ENCODE assay signal across 39 cellular contexts in the genomic region with DNA sequence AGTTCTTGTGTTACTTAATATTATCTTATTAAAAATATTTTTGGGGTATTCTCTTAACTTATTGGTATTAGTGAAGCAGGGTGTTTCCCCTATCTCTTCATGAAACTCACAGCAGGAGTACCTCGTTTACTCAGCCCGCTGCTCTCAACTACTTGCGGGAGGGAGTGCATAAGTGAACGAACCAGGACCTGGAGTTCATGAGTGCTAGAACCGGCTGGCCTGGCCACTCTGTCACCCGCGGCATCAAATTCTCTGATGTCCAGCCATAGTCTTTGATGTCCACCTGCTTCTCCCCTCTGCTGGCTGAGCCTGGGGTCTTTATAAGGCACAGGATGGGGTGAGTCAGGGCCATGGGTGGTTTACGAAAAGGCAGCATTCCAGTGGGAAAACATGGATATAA.
"Had no signal": no experiment of that assay in that cellular context is flagged by ENCODE, and none has a peak within 500 bp of the region (broad histone marks: within the 10 kb centered on the region; RNA-seq: fewer than 3 reads in every experiment).

No MANE protein-coding gene starts in this region.

- H3K27ac ChIP-seq: ascending aorta, cardiac muscle cell, VCaP had no signal

- H3K27me3 Mint-ChIP-seq: activated CD4-positive, alpha-beta memory T cell treated with anti-CD3 and anti-CD28 coated beads, Interleukin-2, amount 10 ng/mL, durations not matched to agents 7 days and 5 days; activated CD4-positive, alpha-beta T cell treated with anti-CD3 and anti-CD28 coated beads for 36 hours; activated CD4-positive, alpha-beta T cell treated with anti-CD3 and anti-CD28 coated beads, Interleukin-2, amount 10 ng/mL, durations not matched to agents 7 days and 5 days; activated CD8-positive, alpha-beta memory T cell treated with anti-CD3 and anti-CD28 coated beads, Interleukin-2, amount 10 ng/mL, durations not matched to agents 7 days and 5 days; activated naive CD4-positive, alpha-beta T cell treated with anti-CD3 and anti-CD28 coated beads, Interleukin-2, amount 10 ng/mL, durations not matched to agents 7 days and 5 days; activated naive CD4-positive, alpha-beta T cell treated with anti-CD3 and anti-CD28 coated beads, Interleukin-2, amount 50 U/mL, for 24 hours; activated naive CD8-positive, alpha-beta T cell; activated naive CD8-positive, alpha-beta T cell treated with anti-CD3 and anti-CD28 coated beads, Interleukin-2, amount 10 ng/mL, durations not matched to agents 7 days and 5 days; activated naive CD8-positive, alpha-beta T cell treated with anti-CD3 and anti-CD28 coated beads, Interleukin-2, amount 50 U/mL, for 24 hours; activated T-cell treated with anti-CD3 and anti-CD28 coated beads, Interleukin-2, amount 50 U/mL, for 24 hours; central memory CD8-positive, alpha-beta T cell had no signal

- H3K4me1 Mint-ChIP-seq: activated CD4-positive, alpha-beta memory T cell treated with anti-CD3 and anti-CD28 coated beads, Interleukin-2, amount 10 ng/mL, durations not matched to agents 7 days and 5 days; activated CD4-positive, alpha-beta T cell treated with anti-CD3 and anti-CD28 coated beads for 36 hours; activated CD4-positive, alpha-beta T cell treated with anti-CD3 and anti-CD28 coated beads, Interleukin-2, amount 10 ng/mL, durations not matched to agents 7 days and 5 days; activated CD8-positive, alpha-beta memory T cell treated with anti-CD3 and anti-CD28 coated beads, Interleukin-2, amount 10 ng/mL, durations not matched to agents 7 days and 5 days; activated naive CD4-positive, alpha-beta T cell treated with anti-CD3 and anti-CD28 coated beads, Interleukin-2, amount 10 ng/mL, durations not matched to agents 7 days and 5 days; activated naive CD4-positive, alpha-beta T cell treated with anti-CD3 and anti-CD28 coated beads, Interleukin-2, amount 50 U/mL, for 24 hours; activated naive CD8-positive, alpha-beta T cell treated with anti-CD3 and anti-CD28 coated beads, Interleukin-2, amount 10 ng/mL, durations not matched to agents 7 days and 5 days; activated naive CD8-positive, alpha-beta T cell treated with anti-CD3 and anti-CD28 coated beads, Interleukin-2, amount 50 U/mL, for 24 hours; central memory CD8-positive, alpha-beta T cell had no signal

- DNase-seq: activated CD4-positive, alpha-beta memory T cell treated with anti-CD3 and anti-CD28 coated beads, Interleukin-2, amount 10 ng/mL, durations not matched to agents 7 days and 5 days; activated CD4-positive, alpha-beta T cell treated with anti-CD3 and anti-CD28 coated beads for 1 hour; activated CD4-positive, alpha-beta T cell treated with anti-CD3 and anti-CD28 coated beads for 36 hours; activated CD4-positive, alpha-beta T cell treated with anti-CD3 and anti-CD28 coated beads for 48 hours; activated CD4-positive, alpha-beta T cell treated with anti-CD3 and anti-CD28 coated beads, Interleukin-2, amount 10 ng/mL, durations not matched to agents 7 days and 5 days; activated CD4-positive, alpha-beta T cell treated with anti-CD3 and anti-CD28 coated beads, Interleukin-2, amount 50 U/mL, for 48 hours; activated CD4-positive, CD25-positive, alpha-beta regulatory T cell; activated CD8-positive, alpha-beta memory T cell treated with anti-CD3 and anti-CD28 coated beads for 24 hours; activated CD8-positive, alpha-beta memory T cell treated with anti-CD3 and anti-CD28 coated beads, Interleukin-2, amount 10 ng/mL, durations not matched to agents 7 days and 5 days; activated CD8-positive, alpha-beta memory T cell treated with anti-CD3 and anti-CD28 coated beads, Interleukin-2, amount 50 U/mL, for 48 hours; activated CD8-positive, alpha-beta T cell treated with anti-CD3 and anti-CD28 coated beads, Interleukin-2, amount 10 ng/mL, durations not matched to agents 7 days and 5 days; activated effector memory CD4-positive, alpha-beta T cell treated with Interleukin-2 at 50 U/mL for 16 hours; activated gamma-delta T cell; activated naive CD4-positive, alpha-beta T cell treated with anti-CD3 and anti-CD28 coated beads, Interleukin-2, amount 10 ng/mL, durations not matched to agents 7 days and 5 days; activated naive CD4-positive, alpha-beta T cell treated with Interleukin-2 at 50 U/mL for 16 hours; activated naive CD8-positive, alpha-beta T cell treated with anti-CD3 and anti-CD28 coated beads, Interleukin-2, amount 10 ng/mL, durations not matched to agents 7 days and 5 days; activated naive CD8-positive, alpha-beta T cell treated with anti-CD3 and anti-CD28 coated beads, Interleukin-2, amount 50 U/mL, for 24 hours; activated T-cell treated with anti-CD3 and anti-CD28 coated beads, Interleukin-2, amount 50 U/mL, for 24 hours; activated T-cell treated with anti-CD3 and anti-CD28 coated beads, Interleukin-2, amount 50 U/mL, for 48 hours; amygdala; anterior cingulate cortex; caudate nucleus; cerebellar nuclear complex; T-helper 1 cell; T-helper 2 cell; T-helper 9 cell had no signal

- H3K27ac Mint-ChIP-seq: activated CD4-positive, alpha-beta memory T cell treated with anti-CD3 and anti-CD28 coated beads, Interleukin-2, amount 10 ng/mL, durations not matched to agents 7 days and 5 days; activated CD4-positive, alpha-beta T cell treated with anti-CD3 and anti-CD28 coated beads for 36 hours; activated CD4-positive, alpha-beta T cell treated with anti-CD3 and anti-CD28 coated beads, Interleukin-2, amount 10 ng/mL, durations not matched to agents 7 days and 5 days; activated CD8-positive, alpha-beta memory T cell treated with anti-CD3 and anti-CD28 coated beads, Interleukin-2, amount 10 ng/mL, durations not matched to agents 7 days and 5 days; activated CD8-positive, alpha-beta T cell treated with anti-CD3 and anti-CD28 coated beads, Interleukin-2, amount 10 ng/mL, durations not matched to agents 7 days and 5 days; activated naive CD4-positive, alpha-beta T cell treated with anti-CD3 and anti-CD28 coated beads, Interleukin-2, amount 10 ng/mL, durations not matched to agents 7 days and 5 days; activated naive CD4-positive, alpha-beta T cell treated with anti-CD3 and anti-CD28 coated beads, Interleukin-2, amount 50 U/mL, for 24 hours; activated naive CD8-positive, alpha-beta T cell; activated naive CD8-positive, alpha-beta T cell treated with anti-CD3 and anti-CD28 coated beads, Interleukin-2, amount 10 ng/mL, durations not matched to agents 7 days and 5 days; activated naive CD8-positive, alpha-beta T cell treated with anti-CD3 and anti-CD28 coated beads, Interleukin-2, amount 50 U/mL, for 24 hours; activated T-cell treated with anti-CD3 and anti-CD28 coated beads, Interleukin-2, amount 50 U/mL, for 24 hours; activated T-helper 2 cell treated with anti-CD3 and anti-CD28 coated beads, Interferon-gamma antibody, Interleukin-2, Interleukin-4, amounts not matched to agents 10 μg/mL and 5 μg/mL and 100 μg/mL, durations not matched to agents 14 hours and 24 hours and 36 hours; brain; T-helper 1 cell treated with Interleukin-12 subunit alpha and Interleukin-12 subunit beta and Interleukin-4 antibody, amounts not matched to agents 30 μg/mL and 1 μg/mL, for 36 hours; T-helper 2 cell treated with Interferon-gamma antibody and Interleukin-4, amounts not matched to agents 5 μg/mL and 100 μg/mL, for 36 hours had no signal

- H3K9me3 ChIP-seq: ascending aorta had no signal

- H3K36me3 Mint-ChIP-seq: activated CD8-positive, alpha-beta memory T cell treated with anti-CD3 and anti-CD28 coated beads, Interleukin-2, amount 10 ng/mL, durations not matched to agents 7 days and 5 days; activated naive CD4-positive, alpha-beta T cell treated with anti-CD3 and anti-CD28 coated beads, Interleukin-2, amount 10 ng/mL, durations not matched to agents 7 days and 5 days; activated naive CD4-positive, alpha-beta T cell treated with anti-CD3 and anti-CD28 coated beads, Interleukin-2, amount 50 U/mL, for 24 hours; activated naive CD8-positive, alpha-beta T cell; activated naive CD8-positive, alpha-beta T cell treated with anti-CD3 and anti-CD28 coated beads, Interleukin-2, amount 10 ng/mL, durations not matched to agents 7 days and 5 days; brain had no signal

- ATAC-seq: activated CD4-positive, alpha-beta T cell treated with anti-CD3 and anti-CD28 coated beads for 36 hours; activated CD4-positive, CD25-positive, alpha-beta regulatory T cell treated with anti-CD3 and anti-CD28 coated beads, Interleukin-2, amount 50 U/mL, for 24 hours; activated CD8-positive, alpha-beta memory T cell treated with anti-CD3 and anti-CD28 coated beads, Interleukin-2, amount 10 ng/mL, durations not matched to agents 7 days and 5 days; activated CD8-positive, alpha-beta T cell treated with anti-CD3 and anti-CD28 coated beads, Interleukin-2, amount 10 ng/mL, durations not matched to agents 7 days and 5 days; activated naive CD8-positive, alpha-beta T cell treated with anti-CD3 and anti-CD28 coated beads, Interleukin-2, amount 50 U/mL, for 24 hours had no signal

- H3K9me3 Mint-ChIP-seq: activated naive CD8-positive, alpha-beta T cell treated with anti-CD3 and anti-CD28 coated beads, Interleukin-2, amount 10 ng/mL, durations not matched to agents 7 days and 5 days had no signal

- H3K4me1 ChIP-seq: ascending aorta had no signal

- FAIRE-seq: bronchial epithelial cell, TTC549 had no signal

- H3K4me3 ChIP-seq: ascending aorta, cardiac muscle cell had no signal

- H3K27me3 ChIP-seq: ascending aorta, cardiac muscle cell had no signal

- H3K36me3 ChIP-seq: ascending aorta, cardiac muscle cell had no signal

- H3K4me3 Mint-ChIP-seq: activated CD4-positive, alpha-beta memory T cell treated with anti-CD3 and anti-CD28 coated beads, Interleukin-2, amount 10 ng/mL, durations not matched to agents 7 days and 5 days; activated CD4-positive, alpha-beta T cell treated with anti-CD3 and anti-CD28 coated beads for 36 hours; activated CD4-positive, alpha-beta T cell treated with anti-CD3 and anti-CD28 coated beads, Interleukin-2, amount 10 ng/mL, durations not matched to agents 7 days and 5 days; activated CD8-positive, alpha-beta memory T cell treated with anti-CD3 and anti-CD28 coated beads, Interleukin-2, amount 10 ng/mL, durations not matched to agents 7 days and 5 days; activated CD8-positive, alpha-beta T cell treated with anti-CD3 and anti-CD28 coated beads, Interleukin-2, amount 10 ng/mL, durations not matched to agents 7 days and 5 days; activated naive CD4-positive, alpha-beta T cell treated with anti-CD3 and anti-CD28 coated beads, Interleukin-2, amount 10 ng/mL, durations not matched to agents 7 days and 5 days; activated naive CD4-positive, alpha-beta T cell treated with anti-CD3 and anti-CD28 coated beads, Interleukin-2, amount 50 U/mL, for 24 hours; activated naive CD8-positive, alpha-beta T cell; activated naive CD8-positive, alpha-beta T cell treated with anti-CD3 and anti-CD28 coated beads, Interleukin-2, amount 10 ng/mL, durations not matched to agents 7 days and 5 days; activated naive CD8-positive, alpha-beta T cell treated with anti-CD3 and anti-CD28 coated beads, Interleukin-2, amount 50 U/mL, for 24 hours; activated T-cell treated with anti-CD3 and anti-CD28 coated beads, Interleukin-2, amount 50 U/mL, for 24 hours; brain; central memory CD8-positive, alpha-beta T cell; T-helper 1 cell treated with Interleukin-12 subunit alpha and Interleukin-12 subunit beta and Interleukin-4 antibody, amounts not matched to agents 30 μg/mL and 1 μg/mL, for 36 hours; T-helper 2 cell treated with Interferon-gamma antibody and Interleukin-4, amounts not matched to agents 5 μg/mL and 100 μg/mL, for 36 hours had no signal
